1 cellular context compared by ENCODE assay signal in genomic region chr14:106308839-106309389, GRCh38.
A peak's percentile ranks its signal among the peaks of the same experiment; 100 is the strongest.
TF ChIP-seq lines count a peak whose summit lies in the region.

No MANE protein-coding gene starts in this region.

TF ChIP-seq in HepG2, 621 proteins besides CTCF, POLR2A, EP300 and RAD21 (continued from another document):
- TF ChIP-seq ZNF646 (CRISPR knock-in tag; IDR thresholded peaks at IDR 0.05) (no peak), ZNF530 (CRISPR knock-in tag; IDR thresholded peaks at IDR 0.05; ENCODE audit: low read depth) (no peak), CHD4 (IDR thresholded peaks at IDR 0.05; ENCODE audit: borderline replicate concordance, low read length) (peak; percentile 61; the same call in 1 of the 2 replicates), GABPB1 (CRISPR knock-in tag; IDR thresholded peaks at IDR 0.05) (no peak), HNRNPLL (IDR thresholded peaks at IDR 0.05; ENCODE audit: low read depth, low read length, poor library complexity, severe bottlenecking) (peak; percentile 23), ZNF704 (CRISPR knock-in tag; IDR thresholded peaks at IDR 0.05; ENCODE audit: borderline replicate concordance) (no peak), XRCC5 (optimal IDR thresholded peaks at IDR 0.05; ENCODE audit: low read length) (peak; percentile 70), ARNT (IDR thresholded peaks at IDR 0.05) (no peak), ZBTB37 (CRISPR knock-in tag; IDR thresholded peaks at IDR 0.05) (no peak), ZNF446 (CRISPR knock-in tag; IDR thresholded peaks at IDR 0.05) (no peak), HOXD1 (CRISPR knock-in tag; IDR thresholded peaks at IDR 0.05) (no peak)
